ENCODE assay signal across 1 cellular context in the genomic region with DNA sequence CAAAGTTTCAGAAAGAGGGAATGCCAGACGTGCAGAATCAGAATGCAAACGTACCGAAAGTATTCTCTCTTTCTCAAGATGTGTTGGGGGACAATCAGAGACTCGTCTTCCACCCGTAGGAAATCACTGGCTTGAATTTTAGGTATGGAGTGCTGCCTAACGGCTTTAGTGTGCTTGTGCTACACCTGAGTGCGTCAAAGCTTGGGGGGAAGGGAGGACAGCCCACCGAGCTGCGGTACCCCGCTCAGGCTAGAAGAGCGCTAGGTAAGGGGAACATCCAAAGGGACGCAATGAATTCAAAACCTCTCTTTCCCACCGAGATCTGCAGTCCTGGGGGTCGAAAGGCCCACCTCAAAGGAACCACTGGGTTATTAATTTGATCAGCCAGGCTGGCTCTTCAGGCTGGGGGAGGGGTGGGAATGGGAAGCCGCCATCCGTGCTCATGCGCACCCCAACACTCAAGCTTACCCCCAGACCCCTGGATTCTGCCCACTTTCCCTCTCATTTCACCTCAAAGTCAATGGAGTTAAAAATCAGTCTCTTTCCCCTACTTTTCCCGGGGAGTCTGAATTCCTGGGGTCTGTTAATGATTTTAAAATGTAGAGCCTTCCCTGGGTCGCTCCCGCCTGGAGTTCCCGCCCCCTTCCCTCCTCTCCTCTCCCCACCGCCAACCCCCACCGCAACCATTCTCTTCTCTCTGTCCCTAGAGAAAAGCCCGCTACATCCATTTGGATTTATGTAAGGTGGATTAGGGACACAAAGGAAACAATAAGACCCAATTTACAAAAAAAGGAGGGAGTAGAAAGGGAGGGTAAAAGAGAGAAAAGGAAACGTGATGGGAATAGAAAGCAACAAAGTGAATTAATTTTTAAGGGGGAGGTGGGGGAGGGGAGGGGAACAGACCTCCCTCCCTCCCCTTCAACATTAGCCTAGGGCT.
A peak's percentile ranks its signal among the peaks of the same experiment; 100 is the strongest.
TF ChIP-seq lines count a peak whose summit lies in the region.

No MANE protein-coding gene starts in this region.

TF ChIP-seq in H1, 55 proteins besides CTCF, POLR2A, EP300 and RAD21 (continued from another document):
- TF ChIP-seq, protein P1, sequence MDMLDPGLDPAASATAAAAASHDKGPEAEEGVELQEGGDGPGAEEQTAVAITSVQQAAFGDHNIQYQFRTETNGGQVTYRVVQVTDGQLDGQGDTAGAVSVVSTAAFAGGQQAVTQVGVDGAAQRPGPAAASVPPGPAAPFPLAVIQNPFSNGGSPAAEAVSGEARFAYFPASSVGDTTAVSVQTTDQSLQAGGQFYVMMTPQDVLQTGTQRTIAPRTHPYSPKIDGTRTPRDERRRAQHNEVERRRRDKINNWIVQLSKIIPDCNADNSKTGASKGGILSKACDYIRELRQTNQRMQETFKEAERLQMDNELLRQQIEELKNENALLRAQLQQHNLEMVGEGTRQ (IDR thresholded peaks at IDR 0.05; ENCODE audit: low read length) = no peak
- TF ChIP-seq ASH2L (IDR thresholded peaks at IDR 0.05; ENCODE audit: low read length) = no peak
- TF ChIP-seq, protein P2, sequence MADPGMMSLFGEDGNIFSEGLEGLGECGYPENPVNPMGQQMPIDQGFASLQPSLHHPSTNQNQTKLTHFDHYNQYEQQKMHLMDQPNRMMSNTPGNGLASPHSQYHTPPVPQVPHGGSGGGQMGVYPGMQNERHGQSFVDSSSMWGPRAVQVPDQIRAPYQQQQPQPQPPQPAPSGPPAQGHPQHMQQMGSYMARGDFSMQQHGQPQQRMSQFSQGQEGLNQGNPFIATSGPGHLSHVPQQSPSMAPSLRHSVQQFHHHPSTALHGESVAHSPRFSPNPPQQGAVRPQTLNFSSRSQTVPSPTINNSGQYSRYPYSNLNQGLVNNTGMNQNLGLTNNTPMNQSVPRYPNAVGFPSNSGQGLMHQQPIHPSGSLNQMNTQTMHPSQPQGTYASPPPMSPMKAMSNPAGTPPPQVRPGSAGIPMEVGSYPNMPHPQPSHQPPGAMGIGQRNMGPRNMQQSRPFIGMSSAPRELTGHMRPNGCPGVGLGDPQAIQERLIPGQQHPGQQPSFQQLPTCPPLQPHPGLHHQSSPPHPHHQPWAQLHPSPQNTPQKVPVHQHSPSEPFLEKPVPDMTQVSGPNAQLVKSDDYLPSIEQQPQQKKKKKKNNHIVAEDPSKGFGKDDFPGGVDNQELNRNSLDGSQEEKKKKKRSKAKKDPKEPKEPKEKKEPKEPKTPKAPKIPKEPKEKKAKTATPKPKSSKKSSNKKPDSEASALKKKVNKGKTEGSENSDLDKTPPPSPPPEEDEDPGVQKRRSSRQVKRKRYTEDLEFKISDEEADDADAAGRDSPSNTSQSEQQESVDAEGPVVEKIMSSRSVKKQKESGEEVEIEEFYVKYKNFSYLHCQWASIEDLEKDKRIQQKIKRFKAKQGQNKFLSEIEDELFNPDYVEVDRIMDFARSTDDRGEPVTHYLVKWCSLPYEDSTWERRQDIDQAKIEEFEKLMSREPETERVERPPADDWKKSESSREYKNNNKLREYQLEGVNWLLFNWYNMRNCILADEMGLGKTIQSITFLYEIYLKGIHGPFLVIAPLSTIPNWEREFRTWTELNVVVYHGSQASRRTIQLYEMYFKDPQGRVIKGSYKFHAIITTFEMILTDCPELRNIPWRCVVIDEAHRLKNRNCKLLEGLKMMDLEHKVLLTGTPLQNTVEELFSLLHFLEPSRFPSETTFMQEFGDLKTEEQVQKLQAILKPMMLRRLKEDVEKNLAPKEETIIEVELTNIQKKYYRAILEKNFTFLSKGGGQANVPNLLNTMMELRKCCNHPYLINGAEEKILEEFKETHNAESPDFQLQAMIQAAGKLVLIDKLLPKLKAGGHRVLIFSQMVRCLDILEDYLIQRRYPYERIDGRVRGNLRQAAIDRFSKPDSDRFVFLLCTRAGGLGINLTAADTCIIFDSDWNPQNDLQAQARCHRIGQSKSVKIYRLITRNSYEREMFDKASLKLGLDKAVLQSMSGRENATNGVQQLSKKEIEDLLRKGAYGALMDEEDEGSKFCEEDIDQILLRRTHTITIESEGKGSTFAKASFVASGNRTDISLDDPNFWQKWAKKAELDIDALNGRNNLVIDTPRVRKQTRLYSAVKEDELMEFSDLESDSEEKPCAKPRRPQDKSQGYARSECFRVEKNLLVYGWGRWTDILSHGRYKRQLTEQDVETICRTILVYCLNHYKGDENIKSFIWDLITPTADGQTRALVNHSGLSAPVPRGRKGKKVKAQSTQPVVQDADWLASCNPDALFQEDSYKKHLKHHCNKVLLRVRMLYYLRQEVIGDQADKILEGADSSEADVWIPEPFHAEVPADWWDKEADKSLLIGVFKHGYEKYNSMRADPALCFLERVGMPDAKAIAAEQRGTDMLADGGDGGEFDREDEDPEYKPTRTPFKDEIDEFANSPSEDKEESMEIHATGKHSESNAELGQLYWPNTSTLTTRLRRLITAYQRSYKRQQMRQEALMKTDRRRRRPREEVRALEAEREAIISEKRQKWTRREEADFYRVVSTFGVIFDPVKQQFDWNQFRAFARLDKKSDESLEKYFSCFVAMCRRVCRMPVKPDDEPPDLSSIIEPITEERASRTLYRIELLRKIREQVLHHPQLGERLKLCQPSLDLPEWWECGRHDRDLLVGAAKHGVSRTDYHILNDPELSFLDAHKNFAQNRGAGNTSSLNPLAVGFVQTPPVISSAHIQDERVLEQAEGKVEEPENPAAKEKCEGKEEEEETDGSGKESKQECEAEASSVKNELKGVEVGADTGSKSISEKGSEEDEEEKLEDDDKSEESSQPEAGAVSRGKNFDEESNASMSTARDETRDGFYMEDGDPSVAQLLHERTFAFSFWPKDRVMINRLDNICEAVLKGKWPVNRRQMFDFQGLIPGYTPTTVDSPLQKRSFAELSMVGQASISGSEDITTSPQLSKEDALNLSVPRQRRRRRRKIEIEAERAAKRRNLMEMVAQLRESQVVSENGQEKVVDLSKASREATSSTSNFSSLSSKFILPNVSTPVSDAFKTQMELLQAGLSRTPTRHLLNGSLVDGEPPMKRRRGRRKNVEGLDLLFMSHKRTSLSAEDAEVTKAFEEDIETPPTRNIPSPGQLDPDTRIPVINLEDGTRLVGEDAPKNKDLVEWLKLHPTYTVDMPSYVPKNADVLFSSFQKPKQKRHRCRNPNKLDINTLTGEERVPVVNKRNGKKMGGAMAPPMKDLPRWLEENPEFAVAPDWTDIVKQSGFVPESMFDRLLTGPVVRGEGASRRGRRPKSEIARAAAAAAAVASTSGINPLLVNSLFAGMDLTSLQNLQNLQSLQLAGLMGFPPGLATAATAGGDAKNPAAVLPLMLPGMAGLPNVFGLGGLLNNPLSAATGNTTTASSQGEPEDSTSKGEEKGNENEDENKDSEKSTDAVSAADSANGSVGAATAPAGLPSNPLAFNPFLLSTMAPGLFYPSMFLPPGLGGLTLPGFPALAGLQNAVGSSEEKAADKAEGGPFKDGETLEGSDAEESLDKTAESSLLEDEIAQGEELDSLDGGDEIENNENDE (IDR thresholded peaks at IDR 0.05; ENCODE audit: insufficient replicate concordance, low read length) = no peak
- no peak for TF ChIP-seq SP2 (IDR thresholded peaks at IDR 0.05; ENCODE audit: low read length)
- 0 out of 4 replicates have a peak, but pooled peaks of 1 of the 2 experiments have one; percentile 67 for TF ChIP-seq HDAC2 (IDR thresholded peaks at IDR 0.05; ENCODE audit: borderline replicate concordance in 1 of 2, low read depth in 2 of 2, low read length in 2 of 2)
- TF ChIP-seq PHF8 (conservative IDR thresholded peaks at IDR 0.05; ENCODE audit: low read depth, low read length) = no peak
- no peak for TF ChIP-seq TEAD4 (IDR thresholded peaks at IDR 0.05; ENCODE audit: low read depth, low read length)
- peak; percentile 56; the same call in 1 of the 2 replicates for TF ChIP-seq CREB1 (IDR thresholded peaks at IDR 0.05)
- no peak for TF ChIP-seq BCL11A (IDR thresholded peaks at IDR 0.05; ENCODE audit: low read depth in 2 of 2, low read length in 2 of 2)
- TF ChIP-seq SP4 (IDR thresholded peaks at IDR 0.05; ENCODE audit: low read length) = no peak
- no peak for TF ChIP-seq RXRA (IDR thresholded peaks at IDR 0.05; ENCODE audit: insufficient read depth, low read depth, low read length)
- no peak for TF ChIP-seq KDM5A (IDR thresholded peaks at IDR 0.05; ENCODE audit: low read length)
- no peak for TF ChIP-seq RBBP5 (IDR thresholded peaks at IDR 0.05; ENCODE audit: borderline replicate concordance, low read depth, low read length)
